In the genomic region with DNA sequence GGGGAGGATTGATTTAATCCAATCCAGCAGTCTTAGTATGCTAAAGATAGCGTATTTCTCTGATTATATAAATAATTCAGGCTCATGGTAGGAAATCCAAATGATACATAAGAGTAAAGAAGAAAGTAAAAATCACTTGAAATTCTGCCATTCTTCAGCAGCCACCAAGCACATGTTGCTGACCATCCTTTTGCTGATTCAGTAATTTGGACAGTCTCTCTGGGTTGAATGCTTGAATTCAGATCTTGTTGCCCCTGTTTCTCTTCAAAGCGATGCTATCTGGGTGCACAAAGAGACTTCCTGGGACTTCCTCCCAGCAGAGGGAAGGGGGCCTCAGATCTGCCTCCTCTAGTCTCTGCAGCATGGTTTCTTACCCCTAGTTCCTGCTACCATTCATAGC, we compare ENCODE assay signal across 28 cellular contexts.
"Had no signal": no experiment of that assay in that cellular context is flagged by ENCODE, and none has a peak within 500 bp of the region (broad histone marks: within the 10 kb centered on the region; RNA-seq: fewer than 3 reads in every experiment).

No MANE protein-coding gene starts in this region.

- H3K4me1 ChIP-seq: adrenal gland, body of pancreas, gastrocnemius medialis, heart right ventricle had no signal

- ATAC-seq: activated CD4-positive, alpha-beta T cell treated with anti-CD3 and anti-CD28 coated beads for 36 hours; activated CD8-positive, alpha-beta memory T cell treated with anti-CD3 and anti-CD28 coated beads, Interleukin-2, amount 10 ng/mL, durations not matched to agents 7 days and 5 days; activated CD8-positive, alpha-beta T cell treated with anti-CD3 and anti-CD28 coated beads, Interleukin-2, amount 10 ng/mL, durations not matched to agents 7 days and 5 days; activated naive CD8-positive, alpha-beta T cell treated with anti-CD3 and anti-CD28 coated beads, Interleukin-2, amount 50 U/mL, for 24 hours; body of pancreas; effector memory CD8-positive, alpha-beta T cell; foreskin keratinocyte; gastrocnemius medialis; heart right ventricle had no signal

- H3K36me3 ChIP-seq: adrenal gland, esophagus muscularis mucosa, gastrocnemius medialis, heart right ventricle had no signal

- H3K27me3 ChIP-seq: adrenal gland, body of pancreas, esophagus muscularis mucosa, foreskin keratinocyte, gastrocnemius medialis, heart right ventricle had no signal

- H3K27ac ChIP-seq: adrenal gland, body of pancreas, esophagus muscularis mucosa, foreskin keratinocyte, gastrocnemius medialis, heart right ventricle had no signal

- H3K9me3 ChIP-seq: adrenal gland, body of pancreas, esophagus muscularis mucosa, gastrocnemius medialis, heart right ventricle had no signal

- DNase-seq: activated CD4-positive, alpha-beta memory T cell treated with anti-CD3 and anti-CD28 coated beads for 36 hours; activated CD4-positive, alpha-beta T cell treated with anti-CD3 and anti-CD28 coated beads for 36 hours; activated CD4-positive, alpha-beta T cell treated with anti-CD3 and anti-CD28 coated beads, Interleukin-2, amount 10 ng/mL, durations not matched to agents 24 days and 14 days; activated CD4-positive, CD25-positive, alpha-beta regulatory T cell; activated CD4-positive, CD25-positive, alpha-beta regulatory T cell treated with anti-CD3 and anti-CD28 coated beads, Interleukin-2, amount 50 U/mL, for 72 hours; activated CD8-positive, alpha-beta memory T cell treated with anti-CD3 and anti-CD28 coated beads, Interleukin-2, amount 10 ng/mL, durations not matched to agents 7 days and 5 days; activated CD8-positive, alpha-beta memory T cell treated with anti-CD3 and anti-CD28 coated beads, Interleukin-2, amount 50 U/mL, for 4 hours; activated CD8-positive, alpha-beta T cell treated with anti-CD3 and anti-CD28 coated beads, Interleukin-2, amount 10 ng/mL, durations not matched to agents 7 days and 5 days; activated effector memory CD4-positive, alpha-beta T cell treated with anti-CD3 and anti-CD28 coated beads, Interleukin-2, amount 50 U/mL, for 16 hours; activated naive CD4-positive, alpha-beta T cell treated with anti-CD3 and anti-CD28 coated beads for 36 hours; activated naive CD8-positive, alpha-beta T cell treated with anti-CD3 and anti-CD28 coated beads for 36 hours; activated naive CD8-positive, alpha-beta T cell treated with anti-CD3 and anti-CD28 coated beads, Interleukin-2, amount 50 U/mL, for 24 hours; activated T-cell treated with anti-CD3 and anti-CD28 coated beads, Interleukin-2, amount 50 U/mL, for 1 hour; activated T-cell treated with anti-CD3 and anti-CD28 coated beads, Interleukin-2, amount 50 U/mL, for 48 hours; adrenal gland; amygdala; aorta; body of pancreas; cortex of kidney; dermis blood vessel endothelial cell; effector CD4-positive, alpha-beta T cell; effector memory CD8-positive, alpha-beta T cell; foreskin keratinocyte; gastrocnemius medialis; glutamatergic neuron; heart right ventricle; T1000 had no signal

- H3K4me3 ChIP-seq: adrenal gland, body of pancreas, esophagus muscularis mucosa, gastrocnemius medialis, heart right ventricle had no signal
